8 cellular contexts compared by ENCODE assay signal in the genomic region with DNA sequence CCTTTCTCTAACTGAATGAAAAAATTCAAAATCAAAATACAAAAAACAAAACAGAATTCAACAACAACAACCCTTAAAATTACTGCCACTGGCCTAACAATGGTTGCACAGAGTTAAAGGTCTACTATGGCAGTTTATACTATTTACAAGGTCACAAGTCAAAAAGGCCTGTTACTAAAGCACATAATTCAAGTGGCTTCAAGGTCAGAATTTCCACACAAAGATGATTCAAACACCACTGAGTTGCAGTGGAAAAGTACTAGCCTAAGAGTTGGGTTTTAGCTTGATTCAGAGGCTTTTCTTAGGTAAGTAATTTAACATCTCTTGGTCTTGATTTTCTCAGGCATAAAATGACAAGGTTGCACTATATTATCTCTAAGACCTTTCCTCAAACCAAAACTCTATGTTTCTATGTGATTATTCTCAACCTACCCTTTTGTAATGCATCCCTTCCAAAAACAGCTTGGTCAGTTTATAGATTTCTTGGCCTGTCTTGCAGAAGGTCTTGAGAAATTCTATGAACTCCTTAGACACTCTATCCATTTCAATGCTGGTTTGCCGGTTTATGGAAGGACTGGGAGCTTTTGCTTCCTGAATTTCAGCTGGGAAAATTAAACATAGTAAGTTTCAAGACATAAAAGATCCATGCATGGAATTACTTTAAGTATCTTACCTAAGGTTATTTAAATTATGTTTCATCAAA.
DNase-seq lines count a peak whose midpoint lies in the region; ATAC-seq, FAIRE-seq and TF ChIP-seq lines count a peak whose summit lies in the region.
"Not testable (repeated sequence)": the region's sequence is repeated elsewhere in the genome, so short reads cannot be mapped to it uniquely, and the experiment has no call there.

No MANE protein-coding gene starts in this region.

- not testable (repeated sequence) for H3K9me3 ChIP-seq in A549; HCT116 (ENCODE audit: control insufficient read depth in 1 of 2, insufficient read depth in 1 of 2, low read depth in 1 of 2, low read length in 2 of 2); adrenal gland (replicated peaks in 1 of 3); spleen

- not testable (repeated sequence) for BruUV-seq in HCT116 (replicated peaks; lab: Mats Ljungman, UMichigan)

- 65% methylated on average over 1 of the region's 1 CpG for WGBS in A549 (ENCODE audit: missing lambda C conversion rate)
- WGBS in adrenal gland, 4 donors: 29 to 49% (median 42%) methylated on average over 1 of the region's 1 CpG
- WGBS in spleen, 5 donors: 76 to 92% (median 86%) methylated on average over 1 of the region's 1 CpG

- H3K4me1 ChIP-seq in A549: peaks cover 24% of the 10 kb centered on the region; the same call in 2 of the 3 replicates
- peaks cover 12 to 18% of the 10 kb centered on the region in 2 experiments; a peak in 3 of 4 replicates for H3K4me1 ChIP-seq in HCT116 (ENCODE audit: control insufficient read depth in 1 of 2, insufficient read depth in 2 of 2, low read length in 2 of 2)
- peaks cover 33 to 43% of the 10 kb centered on the region in 2 donors for H3K4me1 ChIP-seq in adrenal gland (replicated peaks in 1 of 2)
- H3K4me1 ChIP-seq in spleen: peaks cover 0 to 17% (median 8%) of the 10 kb centered on the region in 6 donors

- H3K9ac ChIP-seq in HCT116 (ENCODE audit: low read length): not testable (repeated sequence)

- RAD21 ChIA-PET in HCT116 (lab: Charles Lee; ENCODE audit: low non-redundant PET in 1 of 2, low total read pairs in 2 of 2, uncharacterized antibody in 2 of 2, unreplicated experiment in 2 of 2): not testable (repeated sequence)

- H3K36me3 Mint-ChIP-seq in mesothelial cell of epicardium: not testable (repeated sequence)

- H3K4me2 ChIP-seq in A549 (peak overlapping the region; percentile 65), HCT116 (ENCODE audit: low read length) (peak overlapping the region; percentile 67; the same call in 1 of the 2 replicates)

- H3K27me3 Mint-ChIP-seq in mesothelial cell of epicardium (ENCODE audit: low read depth): not testable (repeated sequence)

- not testable (repeated sequence) for TF ChIP-seq EP300 in A549 (IDR thresholded peaks at IDR 0.05)

- intact Hi-C loops in HCT116 (cut with micrococcal nuclease); adrenal gland (cut with DNase I); left colon (cut with DNase I, micrococcal nuclease); spleen (cut with DNase I; ENCODE audit: low total_unique reads): not testable (repeated sequence)

- FAIRE-seq in A549 (lab: Jason Lieb, UNC) (peak; percentile 65), RCC 7860 (lab: Jason Lieb, UNC) (peak; percentile 64)

- TF ChIP-seq RAD21 in A549 (conservative IDR thresholded peaks at IDR 0.05 in 1 of 2, IDR thresholded peaks at IDR 0.05 in 1 of 2); HCT116 (IDR thresholded peaks at IDR 0.05; ENCODE audit: low read depth): not testable (repeated sequence)

- H3K36me3 ChIP-seq in HCT116 (ENCODE audit: control insufficient read depth in 1 of 2, insufficient read depth in 2 of 2, low read length in 2 of 2); adrenal gland (replicated peaks in 1 of 2): not testable (repeated sequence)
- H3K36me3 ChIP-seq in spleen: peaks cover 0 to 19% (median 0%) of the 10 kb centered on the region in 6 donors

- TF ChIP-seq POLR2A in A549 (IDR thresholded peaks at IDR 0.05; ENCODE audit: low read length); HCT116 (IDR thresholded peaks at IDR 0.05; ENCODE audit: borderline replicate concordance, extremely low read depth, insufficient read depth, insufficient read length); adrenal gland (IDR thresholded peaks at IDR 0.05); spleen (IDR thresholded peaks at IDR 0.05): not testable (repeated sequence)

- H3K27ac ChIP-seq in A549 (peak overlapping the region; percentile 47 to 52; a peak in 3 of 6 replicates), adrenal gland (peak overlapping the region; percentile 78 to 87 (median 80)), spleen (peak overlapping the region in 5 of 8 donors; percentile 2 to 45 (median 43))
- not testable (repeated sequence) for H3K27ac ChIP-seq in HCT116 (ENCODE audit: low read depth, low read length)

- H2AFZ ChIP-seq in HCT116 (ENCODE audit: low read depth, low read length, poor library complexity, severe bottlenecking): not testable (repeated sequence)

- not testable (repeated sequence) for H3K4me3 ChIP-seq in A549; HCT116 (replicated peaks in 1 of 2; ENCODE audit: low read depth in 1 of 2, low read length in 2 of 2); adrenal gland; spleen

- CTCF ChIA-PET in A549 (lab: Yijun Ruan, JAX); HCT116 (lab: Charles Lee): not testable (repeated sequence)

- TF ChIP-seq CTCF in A549 (IDR thresholded peaks at IDR 0.05); HCT116 (IDR thresholded peaks at IDR 0.05 in 2 of 3, conservative IDR thresholded peaks at IDR 0.05 in 1 of 3; ENCODE audit: borderline replicate concordance in 1 of 3, insufficient read depth in 1 of 3, low read depth in 2 of 3, low read length in 2 of 3); adrenal gland (IDR thresholded peaks at IDR 0.05); mesothelial cell of epicardium (IDR thresholded peaks at IDR 0.05; ENCODE audit: unreplicated experiment); spleen (IDR thresholded peaks at IDR 0.05 in 8 of 11, conservative IDR thresholded peaks at IDR 0.05 in 3 of 11): not testable (repeated sequence)

- not testable (repeated sequence) for H3K4me3 Mint-ChIP-seq in mesothelial cell of epicardium

- H3K9me2 ChIP-seq in HCT116 (ENCODE audit: insufficient read depth): not testable (repeated sequence)

- POLR2A ChIA-PET in A549 (lab: Yijun Ruan, JAX); HCT116 (lab: Charles Lee): not testable (repeated sequence)

- H3K9me3 Mint-ChIP-seq in mesothelial cell of epicardium: not testable (repeated sequence)

- not testable (repeated sequence) for H3K4me1 Mint-ChIP-seq in mesothelial cell of epicardium

- H3K79me2 ChIP-seq in HCT116 (ENCODE audit: insufficient read depth, low read length): not testable (repeated sequence)

- ATAC-seq in A549 (0 out of 6 replicates have a peak, but pooled peaks of 1 of the 2 experiments have one; percentile 24), left colon (peak; percentile 38)
- ATAC-seq in HCT116: not testable (repeated sequence)

- H3K27ac Mint-ChIP-seq in mesothelial cell of epicardium: peak overlapping the region; percentile 11

- H3K27me3 ChIP-seq in HCT116 (ENCODE audit: insufficient read depth, low read length); adrenal gland; spleen (replicated peaks in 1 of 7): not testable (repeated sequence)

- not testable (repeated sequence) for H4K20me1 ChIP-seq in HCT116 (ENCODE audit: insufficient read depth)

- not testable (repeated sequence) for DNase-seq in A549 (ENCODE audit: low read depth in 1 of 2, low spot score in 1 of 2); HCT116 (ENCODE audit: low read depth, low spot score); RCC 7860 (ENCODE audit: low spot score); adrenal gland; left colon; mesothelial cell of epicardium (ENCODE audit: low spot score in 2 of 2, unreplicated experiment in 2 of 2); spleen
- DNase-seq in fibroblast of peridontal ligament (ENCODE audit: extremely low read depth): peak; percentile 17
